15 cellular contexts compared by ENCODE assay signal in genomic region chr19:3283886-3284657, GRCh38. TPM values are rescaled to one million over a fixed set of nuclear protein-coding genes. Genes with fewer than 3 reads are reported as not detected.
A peak's percentile ranks its signal among the peaks of the same experiment; 100 is the strongest.
DNase-seq lines count a peak whose midpoint lies in the region; ATAC-seq, FAIRE-seq and TF ChIP-seq lines count a peak whose summit lies in the region.
"Had no signal": no experiment of that assay in that cellular context is flagged by ENCODE, and none has a peak within 500 bp of the region (broad histone marks: within the 10 kb centered on the region; RNA-seq: fewer than 3 reads in every experiment).

No MANE protein-coding gene starts in this region.

- BruUV-seq in HepG2 (replicated peaks; lab: Mats Ljungman, UMichigan) = no TSS peak
- no TSS peak for BruUV-seq in K562 (replicated peaks; lab: Mats Ljungman, UMichigan)

- FAIRE-seq in HepG2 (lab: Jason Lieb, UNC) (no peak), K562 (lab: Jason Lieb, UNC) (no peak)

- TF ChIP-seq CTCF in HepG2 (CRISPR knock-in tag; IDR thresholded peaks at IDR 0.05) = no peak
- no peak for TF ChIP-seq CTCF in right lobe of liver (IDR thresholded peaks at IDR 0.05)
- no peak for TF ChIP-seq CTCF in K562 (IDR thresholded peaks at IDR 0.05 in 2 of 3, conservative IDR thresholded peaks at IDR 0.05 in 1 of 3; ENCODE audit: insufficient read depth in 2 of 3, low read depth in 1 of 3, low read length in 3 of 3)
- no peak for TF ChIP-seq CTCF in stomach (IDR thresholded peaks at IDR 0.05)

- no peak overlapping the region for H3K18ac ChIP-seq in mesendoderm (ENCODE audit: low read length)

- TF ChIP-seq EP300 in HepG2 (IDR thresholded peaks at IDR 0.05; ENCODE audit: low read depth in 2 of 2, low read length in 2 of 2) (no peak), HepG2 (CRISPR knock-in tag; IDR thresholded peaks at IDR 0.05; ENCODE audit: borderline replicate concordance) (no peak), K562 (IDR thresholded peaks at IDR 0.05; ENCODE audit: low read length) (no peak), stomach (IDR thresholded peaks at IDR 0.05) (no peak)

- H3K36me3 ChIP-seq in HepG2 (replicated peaks in 1 of 2; ENCODE audit: control insufficient read depth in 1 of 2, insufficient read depth in 2 of 2, low read length in 2 of 2) (no peaks in the 10 kb centered on the region), right lobe of liver (no peaks in the 10 kb centered on the region), K562 (ENCODE audit: control insufficient read depth, insufficient read depth, low read length) (no peaks in the 10 kb centered on the region), mesendoderm (ENCODE audit: control insufficient read depth, insufficient read depth, low read length) (no peaks in the 10 kb centered on the region), stomach (no peaks in the 10 kb centered on the region)
- H3K36me3 ChIP-seq: uterus had no signal

- 22% methylated on average over 17 of the region's 17 CpGs for WGBS in HepG2 (ENCODE audit: low lambda C conversion rate)
- WGBS in right lobe of liver (ENCODE audit: insufficient coverage, low coverage, low lambda C conversion rate, missing lambda C conversion rate) = 44% methylated on average over 9 of the region's 17 CpGs
- WGBS in K562 (ENCODE audit: insufficient coverage, low coverage, missing lambda C conversion rate) = 54% methylated on average over 17 of the region's 17 CpGs
- WGBS in mesendoderm (ENCODE audit: extremely low coverage, insufficient coverage, low lambda C conversion rate) = no CpG with 5 or more reads among the region's 17 CpGs
- WGBS in stomach, 5 donors = 57 to 66% (median 63%) methylated on average over 17 of the region's 17 CpGs

- TF ChIP-seq POLR2A in HepG2 (IDR thresholded peaks at IDR 0.05; ENCODE audit: insufficient read depth in 1 of 2, low read depth in 2 of 2, low read length in 2 of 2) (no peak), right lobe of liver (IDR thresholded peaks at IDR 0.05) (no peak), K562 (conservative IDR thresholded peaks at IDR 0.05) (no peak), stomach (IDR thresholded peaks at IDR 0.05) (no peak)

- peak overlapping the region; percentile 69 for H3K9ac ChIP-seq in HepG2 (ENCODE audit: insufficient read depth, low read depth, low read length)
- H3K9ac ChIP-seq in K562 (ENCODE audit: insufficient read depth in 1 of 2, low read depth in 2 of 2, low read length in 2 of 2) = peak overlapping the region; percentile 54 to 64; a peak in 3 of 4 replicates
- peak overlapping the region; percentile 21 for H3K9ac ChIP-seq in mesendoderm (ENCODE audit: low read length)

- H2BK15ac ChIP-seq in mesendoderm (replicated peaks; ENCODE audit: low read depth) = no peak overlapping the region

- no peak overlapping the region for H3K23ac ChIP-seq in mesendoderm (ENCODE audit: low read length)

- H4K20me1 ChIP-seq in HepG2 (ENCODE audit: insufficient read depth, low read length) (no peaks in the 10 kb centered on the region), K562 (replicated peaks; ENCODE audit: control insufficient read depth, insufficient read depth, low read length) (no peaks in the 10 kb centered on the region; the same call in 1 of the 2 replicates)

- ATAC-seq in HepG2 = peak; percentile 13
- ATAC-seq in right lobe of liver = no peak
- no peak for ATAC-seq in K562
- ATAC-seq in activated CD4-positive, CD25-positive, alpha-beta regulatory T cell treated with anti-CD3 and anti-CD28 coated beads, Interleukin-2, amount 50 U/mL, for 24 hours = no peak

- in situ Hi-C loops in HepG2 (cut with HindIII; ENCODE audit: extremely low pct_ligation_motif_present, low pct_unique_long_range_greater_than_20kb) = no loop called here
- in situ Hi-C loops in K562 (cut with MboI) = no loop called here

- TF ChIP-seq RAD21 in HepG2 (CRISPR knock-in tag; IDR thresholded peaks at IDR 0.05) (no peak), K562 (CRISPR knock-in tag; conservative IDR thresholded peaks at IDR 0.05 in 1 of 2, IDR thresholded peaks at IDR 0.05 in 1 of 2) (no peak)

- peak overlapping the region; percentile 44 to 75 (median 59) for H3K4me3 ChIP-seq in HepG2 (replicated peaks in 1 of 3; ENCODE audit: insufficient read depth in 1 of 3, low read depth in 2 of 3, low read length in 3 of 3)
- no peak overlapping the region for H3K4me3 ChIP-seq in right lobe of liver
- peak overlapping the region; percentile 43 for H3K4me3 ChIP-seq in K562
- no peak overlapping the region for H3K4me3 ChIP-seq in mesendoderm (ENCODE audit: low read length)
- H3K4me3 ChIP-seq in stomach = peak overlapping the region; percentile 20 to 51 (median 27)

- H2AFZ ChIP-seq in HepG2 (ENCODE audit: low read length) = no peak overlapping the region
- H2AFZ ChIP-seq in K562 (ENCODE audit: low read depth, low read length) = peak overlapping the region; percentile 98

- no peak overlapping the region for H3K4ac ChIP-seq in mesendoderm (ENCODE audit: low read depth, low read length)

- H3K56ac ChIP-seq in mesendoderm (ENCODE audit: low read length) = peak overlapping the region; percentile 54

- H3K27ac ChIP-seq in HepG2 (ENCODE audit: extremely low read length, insufficient read depth, low read length) (peak overlapping the region; percentile 80), right lobe of liver (no peak overlapping the region), K562 (ENCODE audit: extremely low read depth, low read depth, low read length) (peak overlapping the region; percentile 85), mesendoderm (ENCODE audit: low read depth, low read length) (no peak overlapping the region), stomach (peak overlapping the region; percentile 32 to 75 (median 59))
- H3K27ac ChIP-seq: uterus had no signal

- POLR2A ChIA-PET in HepG2 (lab: Yijun Ruan, JAX) (interaction anchor here (1.5 to 2.1 kb wide), 2 partner anchors 8 to 196 kb away, joined by 8 to 55 read pairs; partner anchors contain the start of gene SMIM24), K562 (lab: Yijun Ruan, JAX) (interaction anchor here (1.0 to 1.5 kb wide), 2 partner anchors 8 to 195 kb away, joined by 3 to 16 read pairs; no protein-coding TSS in a partner anchor)

- no peak overlapping the region for H2BK5ac ChIP-seq in mesendoderm (ENCODE audit: low read length)

- H4K5ac ChIP-seq in mesendoderm (ENCODE audit: low read length) = no peak overlapping the region

- no peak overlapping the region for H2BK120ac ChIP-seq in mesendoderm (ENCODE audit: low read depth, low read length)

- H2AK5ac ChIP-seq in mesendoderm (ENCODE audit: low read length) = no peak overlapping the region

- H3K9me1 ChIP-seq in K562 (ENCODE audit: control insufficient read depth, insufficient read depth, low read length) = no peaks in the 10 kb centered on the region

- H3K79me2 ChIP-seq in HepG2 (ENCODE audit: insufficient read depth, low read length) (no peaks in the 10 kb centered on the region), K562 (ENCODE audit: control insufficient read depth, insufficient read depth, low read length) (no peaks in the 10 kb centered on the region), mesendoderm (ENCODE audit: control insufficient read depth, insufficient read depth, low read length) (no peaks in the 10 kb centered on the region)

- CTCF ChIA-PET in HepG2 (lab: Yijun Ruan, JAX; ENCODE audit: low intra/inter-chr PET ratio, low total read pairs) (no interaction called here), K562 (lab: Yijun Ruan, JAX; ENCODE audit: low intra/inter-chr PET ratio) (no interaction called here)

- H3K9me3 ChIP-seq in HepG2 (ENCODE audit: low read length) (no peaks in the 10 kb centered on the region), right lobe of liver (no peaks in the 10 kb centered on the region), K562 (replicated peaks; ENCODE audit: control insufficient read depth, insufficient read depth, low read depth, low read length) (no peaks in the 10 kb centered on the region), stomach (no peaks in the 10 kb centered on the region)
- H3K9me3 ChIP-seq: uterus had no signal

- H3K27me3 ChIP-seq in HepG2 (ENCODE audit: control insufficient read depth in 1 of 2, insufficient read depth in 2 of 2, low read length in 2 of 2) (peaks cover 9 to 20% of the 10 kb centered on the region in 2 experiments; a peak in 3 of 5 replicates), right lobe of liver (no peaks in the 10 kb centered on the region), K562 (ENCODE audit: control insufficient read depth in 2 of 2, insufficient read depth in 2 of 2, low read length in 2 of 2) (peaks cover 12 to 30% of the 10 kb centered on the region in 2 experiments; a peak in 3 of 5 replicates), mesendoderm (ENCODE audit: insufficient read depth, low read length, poor library complexity) (no peaks in the 10 kb centered on the region), stomach (peaks cover 5 to 85% (median 28%) of the 10 kb centered on the region in 3 donors)

- H4K8ac ChIP-seq in mesendoderm (ENCODE audit: low read depth, low read length) = no peak overlapping the region

- no peaks in the 10 kb centered on the region for H3K79me1 ChIP-seq in mesendoderm (ENCODE audit: low read length)

- DNase-seq in HepG2 (ENCODE audit: low spot score) = no peak
- DNase-seq in right lobe of liver = no peak
- DNase-seq in K562 (ENCODE audit: extremely low read depth in 1 of 4, low spot score in 3 of 4) = no peak
- no peak for DNase-seq in mesendoderm
- DNase-seq in stomach = no peak
- DNase-seq in SW480 (ENCODE audit: low spot score) = no peak
- no peak for DNase-seq in NCI-H226
- DNase-seq: DMS79, hippocampal formation, NCI-H510A treated with DMSO at 0.1 percent for 48 hours, uterus had no signal

- H3K4me2 ChIP-seq in HepG2 (ENCODE audit: low read depth, low read length) (peak overlapping the region; percentile 95), K562 (ENCODE audit: insufficient read depth, low read length) (peak overlapping the region; percentile 87), mesendoderm (ENCODE audit: low read length) (peak overlapping the region; percentile 18)

- intact Hi-C loops in HepG2 (cut with micrococcal nuclease; ENCODE audit: unreplicated experiment) (no loop called here), right lobe of liver (cut with DNase I) (no loop called here), K562 (cut with micrococcal nuclease) (no loop called here), stomach (cut with DNase I; ENCODE audit: low total_unique reads) (no loop called here)

- H3K4me1 ChIP-seq in HepG2 (ENCODE audit: insufficient read depth, low read length) = peaks cover 21% of the 10 kb centered on the region
- no peaks in the 10 kb centered on the region for H3K4me1 ChIP-seq in right lobe of liver
- peaks cover 12 to 31% of the 10 kb centered on the region in 2 experiments; a peak in 4 of 5 replicates for H3K4me1 ChIP-seq in K562 (replicated peaks in 1 of 2; ENCODE audit: control insufficient read depth in 2 of 2, insufficient read depth in 2 of 2, low read length in 2 of 2)
- no peaks in the 10 kb centered on the region for H3K4me1 ChIP-seq in mesendoderm (ENCODE audit: control insufficient read depth, low read depth, low read length)
- H3K4me1 ChIP-seq in stomach = peaks cover 16 to 20% (median 19%) of the 10 kb centered on the region in 4 donors

RNA-seq across cellular contexts. Expression of gene CELF5, which starts 59.6 kb away (rescaled TPM):
- total RNA-seq in HepG2 (2016; rRNA removed; fragmentation: Illumina TruSeq; extraction: Trizol) (0.14 and 0.31 TPM in 2 replicates), right lobe of liver (1 to 10 TPM in 1 of 6 experiments, under 1 TPM in 5; 0.07 to 1.6 (median 0.34) TPM), K562 (2014; rRNA removed) (0.05 and 0.73 TPM in 2 replicates), K562 (2014; rRNA removed; fragmentation: Illumina TruSeq; extraction: Trizol) (0.07 and 0.26 TPM in 2 replicates), K562 (2015; rRNA removed; fragmentation: Illumina TruSeq; extraction: Trizol) (0.36 and 0.41 TPM in 2 replicates), K562 (2021) (0.29 and 0.49 TPM in 2 replicates), stomach (under 1 TPM in 1 of 5 donors, not detected in 4; 0.18 TPM)
- total RNA-seq in HepG2 (2016; cell fraction: cytosol; rRNA removed; fragmentation: Illumina TruSeq; extraction: Trizol; ENCODE audit: low read depth) = 0.35 TPM in 1 of 2 replicates, not detected in the other
- total RNA-seq in HepG2 (2016; cell fraction: insoluble cytoplasmic fraction; rRNA removed; fragmentation: Illumina TruSeq; extraction: Trizol) = 0.16 and 0.30 TPM in 2 replicates
- 0.12 and 0.28 TPM in 2 replicates for total RNA-seq in HepG2 (2016; cell fraction: membrane; rRNA removed; fragmentation: Illumina TruSeq; extraction: Trizol)
- total RNA-seq in HepG2 (2016; cell fraction: nucleus; rRNA removed; fragmentation: Illumina TruSeq; extraction: Trizol) = 0.66 and 0.68 TPM in 2 replicates
- polyA plus RNA-seq in HepG2 (2011; rRNA removed) (0.84 and 0.91 TPM in 2 replicates), K562 (2011; rRNA removed) (0.28 and 0.38 TPM in 2 replicates), K562 (2014; fragmentation: Illumina TruSeq; extraction: Trizol) (0.22 and 0.39 TPM in 2 replicates), K562 (2014; fragmentation: Nextera tagmentation; extraction: Ambion mirVana) (under 1 TPM; 0.01 to 0.07 TPM), K562 (2014; rRNA removed) (0.27 and 0.56 TPM in 2 replicates), stomach (under 1 TPM in 1 of 3 donors, not detected in 2; 0.18 TPM)
- 0.23 and 0.43 TPM in 2 replicates for polyA plus RNA-seq in HepG2 (2011; cell fraction: cytosol; rRNA removed)
- polyA plus RNA-seq in HepG2 (2011; cell fraction: nucleus; rRNA removed) = 3.4 and 3.5 TPM in 2 replicates
- 2.1 and 2.4 TPM in 2 replicates for polyA plus RNA-seq in HepG2 (2012)
- polyA plus RNA-seq in HepG2 (2016; cell fraction: cytosol; fragmentation: Illumina TruSeq; extraction: Trizol; ENCODE audit: low read depth) = 0.07 and 0.20 TPM in 2 replicates
- polyA plus RNA-seq in HepG2 (2016; cell fraction: insoluble cytoplasmic fraction; fragmentation: Illumina TruSeq; extraction: Trizol; ENCODE audit: low read depth) = 0.19 and 0.47 TPM in 2 replicates
- polyA plus RNA-seq in HepG2 (2016; cell fraction: membrane; fragmentation: Illumina TruSeq; extraction: Trizol; ENCODE audit: low read depth) = 0.15 and 0.30 TPM in 2 replicates
- polyA plus RNA-seq in HepG2 (2016; cell fraction: nucleus; fragmentation: Illumina TruSeq; extraction: Trizol; ENCODE audit: insufficient read depth, low read depth) = 1.6 and 1.9 TPM in 2 replicates
- 0.44 and 0.56 TPM in 2 replicates for polyA minus RNA-seq in HepG2 (2011; rRNA and poly(A)+ RNA removed; ENCODE audit: low replicate concordance)
- polyA minus RNA-seq in HepG2 (2011; cell fraction: cytosol; rRNA and poly(A)+ RNA removed) = 0.40 TPM in 1 of 2 replicates, not detected in the other
- 0.75 and 0.77 TPM in 2 replicates for polyA minus RNA-seq in HepG2 (2011; cell fraction: nucleus; rRNA and poly(A)+ RNA removed)
- 0.18 and 0.69 TPM in 2 replicates for total RNA-seq in K562 (2011; cell fraction: chromatin; rRNA removed; ENCODE audit: low replicate concordance)
- total RNA-seq in K562 (2011; cell fraction: nucleolus; rRNA removed) = 0.50 and 0.53 TPM in 2 replicates
- 0.81 and 0.99 TPM in 2 replicates for total RNA-seq in K562 (2011; cell fraction: nucleoplasm; rRNA removed)
- polyA plus RNA-seq in K562 (2011; cell fraction: cytosol; rRNA removed) = 0.21 and 0.25 TPM in 2 replicates
- 1.4 and 2.7 TPM in 2 replicates for polyA plus RNA-seq in K562 (2011; cell fraction: nucleus; rRNA removed)
- 0.52 and 0.54 TPM in 2 replicates for polyA plus RNA-seq in K562 (2012)
- polyA minus RNA-seq in K562 (2011; rRNA and poly(A)+ RNA removed) = 0.18 and 0.30 TPM in 2 replicates
- polyA minus RNA-seq in K562 (2011; cell fraction: cytosol; rRNA and poly(A)+ RNA removed) = not detected in 2 replicates
- 0.27 and 0.44 TPM in 2 replicates for polyA minus RNA-seq in K562 (2011; cell fraction: nucleus; rRNA and poly(A)+ RNA removed)
- 0.65 TPM for polyA plus RNA-seq in mesendoderm (2013, experiment 1 of 2)
- polyA plus RNA-seq in mesendoderm (2013, experiment 2 of 2) = 0.73 TPM
- total RNA-seq: lung microvascular endothelial cell, RPMI7951 had no signal
- polyA plus RNA-seq: IgD-negative memory B cell had no signal

Comparison
In these comparisons a context has a peak if more than half of its experiments do, and no peak if none do; other contexts are left out.
1. H3K27ac ChIP-seq: peak in HepG2 (single experiment), K562 (single experiment) and stomach (5 of 5); none in right lobe of liver (0 of 3) and mesendoderm (single experiment).
2. H3K4me3 ChIP-seq: peak in HepG2 (3 of 3), K562 (single experiment) and stomach (4 of 4); none in right lobe of liver (0 of 3) and mesendoderm (single experiment).
3. H3K4me2 ChIP-seq: peak in every context shown above with its lines; median percentile 95 in HepG2; 87 in K562; 18 in mesendoderm.
4. Of the 241 proteins assayed by ChIP-seq in both HepG2 and K562: peak only in HepG2: BHLHE40, CHCHD3, NR2C2, SMAD1, TARDBP, TGIF2 and 2 more; only in K562: none; in both: ZNF121; in neither: 231; mixed calls (peak in some experiments, not most) for 1.
5. Peak in every context shown above with its lines, with median percentiles within 50 percentile points of each other: H3K9ac ChIP-seq.